Comparison of ENCODE assay signal across 16 cellular contexts in genomic region chrX:124030520-124030919, GRCh38.
A peak's percentile ranks its signal among the peaks of the same experiment; 100 is the strongest.
DNase-seq lines count a peak whose midpoint lies in the region; ATAC-seq and TF ChIP-seq lines count a peak whose summit lies in the region.
"Had no signal": no experiment of that assay in that cellular context is flagged by ENCODE, and none has a peak within 500 bp of the region (broad histone marks: within the 10 kb centered on the region; RNA-seq: fewer than 3 reads in every experiment).

No MANE protein-coding gene starts in this region.

- CTCF ChIA-PET in activated CD8-positive, alpha-beta T cell treated with anti-CD3 and anti-CD28 coated beads for 36 hours (lab: Charles Lee) = no interaction called here

- peaks cover 15% of the 10 kb centered on the region for H3K36me3 Mint-ChIP-seq in activated CD8-positive, alpha-beta T cell treated with anti-CD3 and anti-CD28 coated beads for 36 hours (ENCODE audit: low read depth)
- H3K36me3 Mint-ChIP-seq in osteocyte (ENCODE audit: unreplicated experiment) = no peaks in the 10 kb centered on the region
- H3K36me3 Mint-ChIP-seq: IgD-negative memory B cell; natural killer cell treated with Interleukin-12 subunit alpha and Interleukin-12 subunit beta and Interleukin-15 and Interleukin-18, amount 100 ng/mL, for 72 hours had no signal

- TF ChIP-seq CTCF in activated CD8-positive, alpha-beta T cell treated with anti-CD3 and anti-CD28 coated beads for 36 hours (IDR thresholded peaks at IDR 0.05) = no peak
- no peak for TF ChIP-seq CTCF in osteocyte (IDR thresholded peaks at IDR 0.05)

- peaks cover 8% of the 10 kb centered on the region for H3K4me1 Mint-ChIP-seq in activated CD8-positive, alpha-beta T cell treated with anti-CD3 and anti-CD28 coated beads for 36 hours (ENCODE audit: low read depth)
- H3K4me1 Mint-ChIP-seq in osteocyte (ENCODE audit: unreplicated experiment) = peaks cover 3% of the 10 kb centered on the region
- H3K4me1 Mint-ChIP-seq: CD14-positive monocyte had no signal

- peak; percentile 83 for ATAC-seq in GM18517 (IDR thresholded peaks at IDR 0.05; ENCODE audit: unreplicated experiment)
- peak; percentile 73 for ATAC-seq in GM21360 (IDR thresholded peaks at IDR 0.05; ENCODE audit: unreplicated experiment)
- peak; percentile 95 for ATAC-seq in HG02938 (IDR thresholded peaks at IDR 0.05; ENCODE audit: unreplicated experiment)
- ATAC-seq in activated CD8-positive, alpha-beta T cell treated with anti-CD3 and anti-CD28 coated beads for 36 hours = no peak
- ATAC-seq: gastrocnemius medialis; natural killer cell treated with Interleukin-12 subunit alpha and Interleukin-12 subunit beta and Interleukin-15 and Interleukin-18, amount 100 ng/mL, for 72 hours had no signal

- intact Hi-C loops in activated CD8-positive, alpha-beta T cell treated with anti-CD3 and anti-CD28 coated beads for 36 hours (cut with micrococcal nuclease) = no loop called here

- no peak for DNase-seq in activated CD8-positive, alpha-beta T cell treated with anti-CD3 and anti-CD28 coated beads for 36 hours
- no peak for DNase-seq in superior temporal gyrus (ENCODE audit: extremely low spot score)
- no peak for DNase-seq in NCI-H524 (lab: John Stamatoyannopoulos, UW)
- no peak for DNase-seq in osteocyte (ENCODE audit: extremely low spot score, unreplicated experiment)
- no peak for DNase-seq in ACHN
- DNase-seq: dermis blood vessel endothelial cell, gastrocnemius medialis, GF-D8, H7, NCI-H1694 treated with DMSO at 0.1 percent for 48 hours had no signal

- H3K27ac Mint-ChIP-seq in activated CD8-positive, alpha-beta T cell treated with anti-CD3 and anti-CD28 coated beads for 36 hours = peak overlapping the region; percentile 20
- no peak overlapping the region for H3K27ac Mint-ChIP-seq in osteocyte (ENCODE audit: unreplicated experiment)
- H3K27ac Mint-ChIP-seq: CD14-positive monocyte; IgD-negative memory B cell; natural killer cell treated with Interleukin-12 subunit alpha and Interleukin-12 subunit beta and Interleukin-15 and Interleukin-18, amount 100 ng/mL, for 72 hours had no signal

- no peaks in the 10 kb centered on the region for H3K9me3 Mint-ChIP-seq in activated CD8-positive, alpha-beta T cell treated with anti-CD3 and anti-CD28 coated beads for 36 hours
- no peaks in the 10 kb centered on the region for H3K9me3 Mint-ChIP-seq in osteocyte (ENCODE audit: unreplicated experiment)
- H3K9me3 Mint-ChIP-seq: CD14-positive monocyte; IgD-negative memory B cell; natural killer cell treated with Interleukin-12 subunit alpha and Interleukin-12 subunit beta and Interleukin-15 and Interleukin-18, amount 100 ng/mL, for 72 hours had no signal

- H3K27me3 Mint-ChIP-seq in activated CD8-positive, alpha-beta T cell treated with anti-CD3 and anti-CD28 coated beads for 36 hours = no peaks in the 10 kb centered on the region
- H3K27me3 Mint-ChIP-seq in osteocyte (ENCODE audit: unreplicated experiment) = no peaks in the 10 kb centered on the region
- H3K27me3 Mint-ChIP-seq: IgD-negative memory B cell; natural killer cell treated with Interleukin-12 subunit alpha and Interleukin-12 subunit beta and Interleukin-15 and Interleukin-18, amount 100 ng/mL, for 72 hours had no signal

- H3K4me3 Mint-ChIP-seq in activated CD8-positive, alpha-beta T cell treated with anti-CD3 and anti-CD28 coated beads for 36 hours = no peak overlapping the region
- H3K4me3 Mint-ChIP-seq in osteocyte (ENCODE audit: unreplicated experiment) = no peak overlapping the region
- H3K4me3 Mint-ChIP-seq: CD14-positive monocyte; IgD-negative memory B cell; natural killer cell treated with Interleukin-12 subunit alpha and Interleukin-12 subunit beta and Interleukin-15 and Interleukin-18, amount 100 ng/mL, for 72 hours had no signal

- in situ Hi-C loops in ACHN (cut with HindIII; ENCODE audit: low pct_ligation_motif_present, low pct_unique_long_range_greater_than_20kb, low sequenced_read_pairs) = no loop called here

- POLR2A ChIA-PET in activated CD8-positive, alpha-beta T cell treated with anti-CD3 and anti-CD28 coated beads for 36 hours (lab: Charles Lee) = no interaction called here
